37 cellular contexts compared by ENCODE assay signal in the genomic region with DNA sequence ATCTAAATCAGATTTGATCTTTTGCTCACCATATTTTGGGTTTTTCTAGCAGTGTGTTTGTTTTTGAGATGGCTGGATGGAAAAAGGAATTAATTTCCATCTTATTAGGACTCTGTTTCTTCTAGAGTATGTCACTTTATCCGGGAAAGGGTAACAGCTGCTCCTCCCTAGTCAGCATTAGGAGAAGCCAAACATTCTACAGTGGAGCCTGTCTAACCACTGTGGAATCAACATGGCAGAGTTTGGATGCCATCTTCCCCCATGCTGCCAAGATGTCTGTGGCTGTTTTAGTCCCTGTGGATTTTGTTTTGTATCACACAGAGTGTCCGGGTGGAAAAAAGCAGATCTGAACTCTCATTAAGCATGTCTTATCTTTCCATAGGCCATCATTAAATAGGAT. TPM values are rescaled to one million over a fixed set of nuclear protein-coding genes. Genes with fewer than 3 reads are reported as not detected.
"Had no signal": no experiment of that assay in that cellular context is flagged by ENCODE, and none has a peak within 500 bp of the region (broad histone marks: within the 10 kb centered on the region; RNA-seq: fewer than 3 reads in every experiment).

No MANE protein-coding gene starts in this region.

- H3K36me3 ChIP-seq: adrenal gland, breast epithelium, MG63, Peyer's patch had no signal

- H3K27ac Mint-ChIP-seq: activated B cell treated with CpG ODN at 0.5 μM for 24 hours; activated CD4-positive, alpha-beta memory T cell treated with anti-CD3 and anti-CD28 coated beads for 36 hours; activated naive CD4-positive, alpha-beta T cell treated with anti-CD3 and anti-CD28 coated beads for 36 hours; activated naive CD4-positive, alpha-beta T cell treated with anti-CD3 and anti-CD28 coated beads, Interleukin-2, amount 50 U/mL, for 72 hours; activated T-helper 1 cell treated with anti-CD3 and anti-CD28 coated beads, Interleukin-12 subunit alpha, Interleukin-12 subunit beta, Interleukin-2, Interleukin-4 antibody, amounts not matched to agents 30 ng/mL and 10 ng/mL and 1 ng/mL, durations not matched to agents 14 hours and 24 hours and 36 hours had no signal

- H3K27me3 ChIP-seq: adrenal gland, body of pancreas, breast epithelium, MG63, Peyer's patch had no signal

- H3K4me1 Mint-ChIP-seq: activated B cell treated with CpG ODN at 0.5 μM for 24 hours had no signal

- H3K27ac ChIP-seq: adrenal gland, body of pancreas, breast epithelium, Peyer's patch, VCaP had no signal

- H3K9me3 Mint-ChIP-seq: activated B cell treated with CpG ODN at 0.5 μM for 24 hours; activated CD4-positive, alpha-beta memory T cell treated with anti-CD3 and anti-CD28 coated beads for 36 hours; activated naive CD4-positive, alpha-beta T cell treated with anti-CD3 and anti-CD28 coated beads for 36 hours; activated naive CD4-positive, alpha-beta T cell treated with anti-CD3 and anti-CD28 coated beads, Interleukin-2, amount 50 U/mL, for 72 hours; activated T-cell treated with anti-CD3 and anti-CD28 coated beads, Interleukin-2, amount 50 U/mL, for 4 hours; activated T-helper 1 cell treated with anti-CD3 and anti-CD28 coated beads, Interleukin-12 subunit alpha, Interleukin-12 subunit beta, Interleukin-2, Interleukin-4 antibody, amounts not matched to agents 30 ng/mL and 10 ng/mL and 1 ng/mL, durations not matched to agents 14 hours and 24 hours and 36 hours had no signal

- H3K4me3 Mint-ChIP-seq: activated B cell treated with CpG ODN at 0.5 μM for 24 hours; activated CD4-positive, alpha-beta memory T cell treated with anti-CD3 and anti-CD28 coated beads for 36 hours; activated naive CD4-positive, alpha-beta T cell treated with anti-CD3 and anti-CD28 coated beads for 36 hours; activated T-cell treated with anti-CD3 and anti-CD28 coated beads, Interleukin-2, amount 50 U/mL, for 4 hours; activated T-helper 1 cell treated with anti-CD3 and anti-CD28 coated beads, Interleukin-12 subunit alpha, Interleukin-12 subunit beta, Interleukin-2, Interleukin-4 antibody, amounts not matched to agents 30 ng/mL and 10 ng/mL and 1 ng/mL, durations not matched to agents 14 hours and 24 hours and 36 hours had no signal

- H3K9me3 ChIP-seq: adrenal gland, body of pancreas, breast epithelium, MG63, Peyer's patch had no signal

- H3K36me3 Mint-ChIP-seq: activated CD4-positive, alpha-beta memory T cell treated with anti-CD3 and anti-CD28 coated beads for 36 hours; activated naive CD4-positive, alpha-beta T cell treated with anti-CD3 and anti-CD28 coated beads, Interleukin-2, amount 50 U/mL, for 72 hours had no signal

- H3K4me3 ChIP-seq: adrenal gland, body of pancreas, breast epithelium, MG63, Peyer's patch had no signal

- H3K4me1 ChIP-seq: breast epithelium had no signal

- DNase-seq: activated B cell treated with CpG ODN at 0.5 μM for 24 hours; activated CD4-positive, alpha-beta memory T cell treated with anti-CD3 and anti-CD28 coated beads for 36 hours; activated CD4-positive, alpha-beta T cell treated with anti-CD3 and anti-CD28 coated beads for 4 hours; activated CD4-positive, alpha-beta T cell treated with anti-CD3 and anti-CD28 coated beads, Interleukin-2, amount 50 U/mL, for 1 hour; activated CD4-positive, CD25-positive, alpha-beta regulatory T cell treated with anti-CD3 and anti-CD28 coated beads, Interleukin-2, amount 50 U/mL, for 72 hours; activated CD8-positive, alpha-beta memory T cell treated with anti-CD3 and anti-CD28 coated beads, Interleukin-2, amount 50 U/mL, for 4 hours; activated gamma-delta T cell treated with Interleukin-2 at 50 U/mL for 16 hours; activated naive CD4-positive, alpha-beta T cell treated with anti-CD3 and anti-CD28 coated beads for 36 hours; activated T-cell treated with anti-CD3 and anti-CD28 coated beads for 4 hours; activated T-cell treated with anti-CD3 and anti-CD28 coated beads, Interleukin-2, amount 50 U/mL, for 4 hours; adrenal gland; body of pancreas; Karpas-422; KBM-7; MG63; NCI-H1048; NCI-H1436 treated with DMSO at 0.1 percent for 48 hours; NCI-H187; NCI-H2029 treated with DMSO at 0.1 percent for 48 hours; NCI-H2107; NCI-H2171; NCI-H510A treated with DMSO at 0.1 percent for 48 hours; NCI-H774; PC-3; Peyer's patch; RPMI8226; SIG-M5; SW 1271; T-helper 1 cell; T-helper 2 cell; T-helper 9 cell had no signal

RNA-seq across cellular contexts. Expression of a gene that starts 16.0 kb away (rescaled TPM):
- total RNA-seq: activated B cell treated with CpG ODN at 0.5 μM for 24 hours; activated CD4-positive, alpha-beta memory T cell treated with anti-CD3 and anti-CD28 coated beads for 36 hours; activated naive CD4-positive, alpha-beta T cell treated with anti-CD3 and anti-CD28 coated beads for 36 hours; activated naive CD4-positive, alpha-beta T cell treated with anti-CD3 and anti-CD28 coated beads, Interleukin-2, amount 50 U/mL, for 72 hours; activated T-cell treated with anti-CD3 and anti-CD28 coated beads, Interleukin-2, amount 50 U/mL, for 4 hours; activated T-helper 1 cell treated with anti-CD3 and anti-CD28 coated beads, Interleukin-12 subunit alpha, Interleukin-12 subunit beta, Interleukin-2, Interleukin-4 antibody, amounts not matched to agents 30 ng/mL and 10 ng/mL and 1 ng/mL, durations not matched to agents 14 hours and 24 hours and 36 hours; astrocyte; body of pancreas; breast epithelium; PC-3; Peyer's patch; SK-MEL-5 had no signal

RNA-seq across cellular contexts. Expression of a gene that starts 38.0 kb away (rescaled TPM):
- total RNA-seq: activated B cell treated with CpG ODN at 0.5 μM for 24 hours; activated CD4-positive, alpha-beta memory T cell treated with anti-CD3 and anti-CD28 coated beads for 36 hours; activated naive CD4-positive, alpha-beta T cell treated with anti-CD3 and anti-CD28 coated beads for 36 hours; activated naive CD4-positive, alpha-beta T cell treated with anti-CD3 and anti-CD28 coated beads, Interleukin-2, amount 50 U/mL, for 72 hours; activated T-cell treated with anti-CD3 and anti-CD28 coated beads, Interleukin-2, amount 50 U/mL, for 4 hours; activated T-helper 1 cell treated with anti-CD3 and anti-CD28 coated beads, Interleukin-12 subunit alpha, Interleukin-12 subunit beta, Interleukin-2, Interleukin-4 antibody, amounts not matched to agents 30 ng/mL and 10 ng/mL and 1 ng/mL, durations not matched to agents 14 hours and 24 hours and 36 hours; adrenal gland; astrocyte; body of pancreas; PC-3; Peyer's patch; SK-MEL-5 had no signal
- polyA plus RNA-seq: adrenal gland had no signal
